8 cellular contexts compared by ENCODE assay signal in the genomic region with DNA sequence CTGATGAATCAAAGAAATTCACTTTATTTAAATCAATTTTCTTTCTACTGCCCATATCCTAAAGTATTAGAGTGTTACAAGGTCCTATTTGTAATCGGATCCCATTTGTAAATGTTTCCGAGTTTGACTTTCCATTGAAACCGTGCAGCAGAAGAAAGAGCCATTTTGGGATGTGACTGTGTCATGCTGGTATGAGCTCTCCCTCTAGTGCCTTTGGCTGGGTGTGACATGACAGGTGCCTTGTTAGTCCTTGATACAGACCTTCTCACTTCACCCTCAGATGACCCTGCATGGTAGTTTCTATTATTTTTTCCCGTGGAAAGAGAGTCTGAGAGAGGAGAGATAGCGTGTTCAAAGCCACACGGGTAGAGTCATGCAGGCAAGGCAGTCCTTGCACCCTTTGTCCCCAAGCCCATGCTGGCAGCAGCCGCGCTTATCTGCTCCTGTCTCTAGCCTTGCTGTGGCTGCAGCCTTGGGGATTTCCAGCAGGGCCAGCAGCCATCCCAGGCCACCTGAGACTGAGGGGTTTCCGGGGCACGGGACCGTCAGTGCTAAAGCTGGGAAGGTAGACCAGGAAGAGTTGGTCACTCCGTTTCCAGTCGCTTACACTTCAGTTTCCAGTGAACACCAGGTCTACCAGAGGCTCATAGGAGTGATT. TPM values are rescaled to one million over a fixed set of nuclear protein-coding genes. Genes with fewer than 3 reads are reported as not detected.
DNase-seq lines count a peak whose midpoint lies in the region; ATAC-seq lines count a peak whose summit lies in the region.

No MANE protein-coding gene starts in this region.

- H3K4me1 Mint-ChIP-seq in activated T-cell treated with anti-CD3 and anti-CD28 coated beads, Interleukin-2, amount 50 U/mL, for 24 hours (ENCODE audit: low read depth) = peaks cover 1% of the 10 kb centered on the region
- H3K4me1 Mint-ChIP-seq in naive thymus-derived CD4-positive, alpha-beta T cell = no peaks in the 10 kb centered on the region

- H3K9me3 ChIP-seq in naive thymus-derived CD4-positive, alpha-beta T cell (ENCODE audit: control insufficient read depth in 2 of 3, low read length in 3 of 3) = no peaks in the 10 kb centered on the region

- ATAC-seq in naive thymus-derived CD4-positive, alpha-beta T cell = peak; percentile 54
- no peak for ATAC-seq in activated CD4-positive, CD25-positive, alpha-beta regulatory T cell treated with anti-CD3 and anti-CD28 coated beads, Interleukin-2, amount 50 U/mL, for 24 hours

- DNase-seq in activated T-cell treated with anti-CD3 and anti-CD28 coated beads, Interleukin-2, amount 50 U/mL, for 24 hours = peak; percentile 23
- no peak for DNase-seq in activated T-cell treated with anti-CD3 and anti-CD28 coated beads for 4 hours
- peak; percentile 83 for DNase-seq in NCI-H146 treated with DMSO at 0.1 percent for 48 hours (lab: John Stamatoyannopoulos, UW; ENCODE audit: unreplicated experiment)
- DNase-seq in cerebellar cortex (ENCODE audit: low spot score) = peak; percentile 35
- peak in 3 of 9 donors; percentile 8 to 22 (median 9) for DNase-seq in naive thymus-derived CD4-positive, alpha-beta T cell
- DNase-seq in epidermal melanocyte (ENCODE audit: insufficient read length, low spot score) = no peak
- no peak for DNase-seq in cortex of kidney (lab: John Stamatoyannopoulos, UW)

- H3K27ac Mint-ChIP-seq in activated T-cell treated with anti-CD3 and anti-CD28 coated beads, Interleukin-2, amount 50 U/mL, for 24 hours = no peak overlapping the region
- H3K27ac Mint-ChIP-seq in naive thymus-derived CD4-positive, alpha-beta T cell = no peak overlapping the region

- H3K4me3 ChIP-seq in naive thymus-derived CD4-positive, alpha-beta T cell (ENCODE audit: low read length) = no peak overlapping the region

- H3K27me3 ChIP-seq in naive thymus-derived CD4-positive, alpha-beta T cell (ENCODE audit: control insufficient read depth in 2 of 2, insufficient read depth in 2 of 2, low read length in 2 of 2) = no peaks in the 10 kb centered on the region

- no peak overlapping the region for H3K4me3 Mint-ChIP-seq in activated T-cell treated with anti-CD3 and anti-CD28 coated beads, Interleukin-2, amount 50 U/mL, for 24 hours
- H3K4me3 Mint-ChIP-seq in naive thymus-derived CD4-positive, alpha-beta T cell = no peak overlapping the region

- H3K9me3 Mint-ChIP-seq in activated T-cell treated with anti-CD3 and anti-CD28 coated beads, Interleukin-2, amount 50 U/mL, for 24 hours = no peaks in the 10 kb centered on the region
- peaks cover 0 to 3% (median 0%) of the 10 kb centered on the region in 11 donors for H3K9me3 Mint-ChIP-seq in naive thymus-derived CD4-positive, alpha-beta T cell

- POLR2A ChIA-PET in naive thymus-derived CD4-positive, alpha-beta T cell (lab: Charles Lee) = no interaction called here

- H3K36me3 Mint-ChIP-seq in activated T-cell treated with anti-CD3 and anti-CD28 coated beads, Interleukin-2, amount 50 U/mL, for 24 hours (ENCODE audit: low read depth) = peaks cover 5% of the 10 kb centered on the region
- peaks cover 1 to 15% (median 6%) of the 10 kb centered on the region in 5 donors for H3K36me3 Mint-ChIP-seq in naive thymus-derived CD4-positive, alpha-beta T cell

- intact Hi-C loops in naive thymus-derived CD4-positive, alpha-beta T cell (cut with micrococcal nuclease) = loop anchor here (2.0 kb wide), 2 partner anchors 140 to 1312 kb away; no protein-coding TSS in a partner anchor

- no peaks in the 10 kb centered on the region for H3K36me3 ChIP-seq in naive thymus-derived CD4-positive, alpha-beta T cell (ENCODE audit: control insufficient read depth in 2 of 3, insufficient read depth in 3 of 3, low read length in 3 of 3)

- H3K4me1 ChIP-seq in naive thymus-derived CD4-positive, alpha-beta T cell (ENCODE audit: control insufficient read depth in 2 of 2, insufficient read depth in 2 of 2, low read length in 2 of 2) = no peaks in the 10 kb centered on the region

- CTCF ChIA-PET in naive thymus-derived CD4-positive, alpha-beta T cell (lab: Charles Lee) = no interaction called here

- peaks cover 7% of the 10 kb centered on the region for H3K27me3 Mint-ChIP-seq in activated T-cell treated with anti-CD3 and anti-CD28 coated beads, Interleukin-2, amount 50 U/mL, for 24 hours
- peaks cover 0 to 13% (median 0%) of the 10 kb centered on the region in 5 donors for H3K27me3 Mint-ChIP-seq in naive thymus-derived CD4-positive, alpha-beta T cell

- H3K27ac ChIP-seq in naive thymus-derived CD4-positive, alpha-beta T cell (ENCODE audit: low read depth, low read length) = no peak overlapping the region

RNA-seq across cellular contexts. Expression of a gene that starts 21.4 kb away (rescaled TPM):
- 100 to 1,000 TPM in 1 of 5 experiments, 10 to 100 TPM in 4; 27.2 to 115 (median 56.1) TPM for total RNA-seq in naive thymus-derived CD4-positive, alpha-beta T cell
- polyA plus RNA-seq in naive thymus-derived CD4-positive, alpha-beta T cell = 10 to 100 TPM; 52.1 to 54.2 TPM

RNA-seq across cellular contexts. Expression of a gene that starts 35.5 kb away (rescaled TPM):
- total RNA-seq in naive thymus-derived CD4-positive, alpha-beta T cell = 10 to 100 TPM; 61.9 to 88.0 (median 86.2) TPM
- polyA plus RNA-seq in naive thymus-derived CD4-positive, alpha-beta T cell = 10 to 100 TPM; 45.6 to 47.7 TPM

Comparison
In these comparisons a context has a peak if more than half of its experiments do, and no peak if none do; other contexts are left out.
1. DNase-seq: peak in activated T-cell treated with anti-CD3 and anti-CD28 coated beads, Interleukin-2, amount 50 U/mL, for 24 hours (single experiment), NCI-H146 treated with DMSO at 0.1 percent for 48 hours (single experiment) and cerebellar cortex (single experiment); none in activated T-cell treated with anti-CD3 and anti-CD28 coated beads for 4 hours (single experiment), epidermal melanocyte (single experiment) and cortex of kidney (single experiment).